Comparison of ENCODE assay signal across 1 cellular context in genomic region chr9:134390537-134390936, GRCh38.
TF ChIP-seq lines count a peak whose summit lies in the region.

No MANE protein-coding gene starts in this region.

TF ChIP-seq in SK-N-SH treated with all-trans-retinoic acid at 6 μM for 48 hours, 23 proteins besides CTCF, POLR2A, EP300 and RAD21 (continued from another document):
- TF ChIP-seq TSHZ2 (CRISPR knock-in tag; IDR thresholded peaks at IDR 0.05), result no peak
- TF ChIP-seq ZNF8 (CRISPR knock-in tag; IDR thresholded peaks at IDR 0.05), result no peak
